Comparison of ENCODE assay signal across 14 cellular contexts in the genomic region with DNA sequence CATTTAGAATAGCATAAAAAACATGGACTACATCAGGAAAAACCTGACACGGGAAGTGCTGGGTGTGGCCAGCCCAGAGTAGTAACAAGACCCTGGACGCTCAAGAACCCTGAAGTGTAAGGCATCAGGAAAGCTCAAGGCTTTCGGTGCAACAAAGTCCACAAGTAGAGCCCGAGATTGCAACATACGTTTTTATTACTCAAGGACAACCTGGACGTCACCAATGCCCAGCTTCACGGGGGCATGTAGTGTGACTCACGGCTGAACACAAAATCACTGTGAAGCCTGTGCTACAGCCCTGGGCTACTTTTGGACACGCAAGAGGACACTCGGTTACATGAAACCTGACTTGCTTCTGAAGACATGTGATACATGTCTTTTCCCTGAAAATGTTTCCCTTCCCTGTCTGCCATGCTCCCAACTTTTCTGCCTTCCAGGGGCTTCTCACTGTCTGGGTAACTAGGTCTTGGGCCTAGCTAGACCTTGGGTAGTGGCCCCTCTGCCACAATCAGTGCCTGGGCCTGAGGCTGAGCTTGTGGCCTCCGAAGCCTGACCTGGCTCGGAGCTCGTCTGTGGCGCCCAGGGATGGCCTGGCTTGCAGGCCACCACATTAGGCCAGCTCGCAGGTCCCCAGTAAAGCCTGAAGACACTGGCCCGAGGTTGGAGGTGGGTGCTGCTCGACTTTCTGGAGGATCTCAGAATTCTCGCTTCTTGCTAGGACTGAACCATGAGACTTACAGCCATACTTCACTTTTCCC. TPM values are rescaled to one million over a fixed set of nuclear protein-coding genes. Genes with fewer than 3 reads are reported as not detected.
DNase-seq lines count a peak whose midpoint lies in the region; ATAC-seq, FAIRE-seq and TF ChIP-seq lines count a peak whose summit lies in the region.
"Had no signal": no experiment of that assay in that cellular context is flagged by ENCODE, and none has a peak within 500 bp of the region (broad histone marks: within the 10 kb centered on the region; RNA-seq: fewer than 3 reads in every experiment).

No MANE protein-coding gene starts in this region.

- ATAC-seq in Panc1 (no peak), psoas muscle (peak; percentile 86 to 91 (median 88))

- intact Hi-C loops in Panc1 (cut with micrococcal nuclease; ENCODE audit: unreplicated experiment) = no loop called here
- intact Hi-C loops in psoas muscle (cut with DNase I) = loop anchor here (5.0 kb wide), 2 partner anchors 38 to 42 kb away; partner anchors contain the start of genes HCFC1 (in 1 of the 2) and TMEM187 (in 1 of the 2)

- no peaks in the 10 kb centered on the region for H3K27me3 ChIP-seq in Panc1 (ENCODE audit: control insufficient read depth, insufficient read depth, low read length)
- peaks cover 0 to 12% (median 0%) of the 10 kb centered on the region in 3 donors for H3K27me3 ChIP-seq in psoas muscle (ENCODE audit: insufficient read depth in 3 of 3, low read length in 2 of 3)
- H3K27me3 ChIP-seq: BE2C had no signal

- no peak overlapping the region for H3K4me3 ChIP-seq in Panc1 (ENCODE audit: low read depth in 2 of 2, low read length in 2 of 2)
- H3K4me3 ChIP-seq in fibroblast of pulmonary artery (replicated peaks; ENCODE audit: low read depth, low read length) = no peak overlapping the region
- H3K4me3 ChIP-seq in psoas muscle = no peak overlapping the region

- in situ Hi-C loops in Panc1 (cut with HindIII; ENCODE audit: low pct_unique_long_range_greater_than_20kb, low sequenced_read_pairs) = no loop called here

- H3K27ac ChIP-seq in Panc1 (ENCODE audit: low read length) (no peak overlapping the region), psoas muscle (peak overlapping the region; percentile 85)

- H3K36me3 ChIP-seq in Panc1 (ENCODE audit: control insufficient read depth, insufficient read depth, low read length) (no peaks in the 10 kb centered on the region; the same call in 1 of the 2 replicates), psoas muscle (ENCODE audit: insufficient read depth in 1 of 2, low read depth in 1 of 2) (peaks cover 0 to 3% of the 10 kb centered on the region in 2 donors)

- FAIRE-seq in urothelium cell line (lab: Jason Lieb, UNC) (no peak), frontal cortex (lab: Jason Lieb, UNC) (no peak)

- H3K9me3 ChIP-seq in Panc1 (ENCODE audit: control insufficient read depth, insufficient read depth, low read depth, low read length) = no peaks in the 10 kb centered on the region
- H3K9me3 ChIP-seq in psoas muscle = no peaks in the 10 kb centered on the region
- H3K9me3 ChIP-seq: BE2C had no signal

- CTCF ChIA-PET in Panc1 (lab: Charles Lee) = interaction anchor here (0.6 kb wide), 1 partner anchor 88 kb away, joined by 11 read pairs; no protein-coding TSS in a partner anchor

- TSS peak; percentile 97 for BruUV-seq in Panc1 (replicated peaks; lab: Mats Ljungman, UMichigan)

- POLR2A ChIA-PET in Panc1 (lab: Charles Lee) = interaction anchor here (0.7 kb wide), 1 partner anchor 93 kb away, joined by 18 read pairs; no protein-coding TSS in a partner anchor

- peaks cover 14% of the 10 kb centered on the region; the same call in 1 of the 2 replicates for H3K4me1 ChIP-seq in Panc1 (ENCODE audit: control insufficient read depth, insufficient read depth, low read length)
- H3K4me1 ChIP-seq in psoas muscle = peaks cover 8% of the 10 kb centered on the region
- H3K4me1 ChIP-seq: BE2C had no signal

- 52 to 90% (median 72%) methylated on average over 18 of the region's 18 CpGs for WGBS in psoas muscle, 3 donors

- DNase-seq in ELR (ENCODE audit: low read depth) (peak; percentile 48), Panc1 (ENCODE audit: low read depth, low spot score) (no peak), fibroblast of pulmonary artery (ENCODE audit: low read depth) (peak; percentile 56), psoas muscle (peak in 1 of 2 donors; percentile 73), DMS79 (lab: John Stamatoyannopoulos, UW) (no peak), urothelium cell line (ENCODE audit: low spot score) (no peak), frontal cortex (ENCODE audit: low spot score in 2 of 2) (no peak)
- DNase-seq in activated T-cell treated with anti-CD3 and anti-CD28 coated beads, Interleukin-2, amount 50 U/mL, for 48 hours = no peak
- DNase-seq: BE2C, DND-41, mesendoderm, NCI-H187, SIG-M5, T-helper 9 cell had no signal

- TF ChIP-seq CTCF in Panc1 (IDR thresholded peaks at IDR 0.05) (no peak), fibroblast of pulmonary artery (IDR thresholded peaks at IDR 0.05; ENCODE audit: low read length, missing control alignments) (no peak), psoas muscle (IDR thresholded peaks at IDR 0.05) (no peak)

RNA-seq across cellular contexts. Expression of gene IRAK1, which starts 9.2 kb away (rescaled TPM):
- total RNA-seq in Panc1 (2021; ENCODE audit: unreplicated experiment) (432 TPM), psoas muscle (100 to 1,000 TPM in 2 of 4 donors, 10 to 100 TPM in 2; 56.1 to 158 (median 101) TPM), frontal cortex (6.9 TPM)
- 588 TPM for polyA plus RNA-seq in Panc1 (2012; ENCODE audit: insufficient read length)
- 100 to 1,000 TPM; 127 to 368 (median 202) TPM for polyA plus RNA-seq in psoas muscle

RNA-seq across cellular contexts. Expression of gene TMEM187, which starts 38.0 kb away (rescaled TPM):
- total RNA-seq in Panc1 (2021; ENCODE audit: unreplicated experiment) (15.7 TPM), psoas muscle (1 to 10 TPM; 3.2 to 7.8 (median 6.8) TPM), frontal cortex (1.6 TPM)
- 19.7 TPM for polyA plus RNA-seq in Panc1 (2012; ENCODE audit: insufficient read length)
- polyA plus RNA-seq in psoas muscle = 1 to 10 TPM; 2.2 to 6.7 (median 5.2) TPM

RNA-seq across cellular contexts. Expression of gene HCFC1, which starts 38.9 kb away (rescaled TPM):
- total RNA-seq in Panc1 (2021; ENCODE audit: unreplicated experiment) = 113 TPM
- 77.9 TPM for polyA plus RNA-seq in Panc1 (2012; ENCODE audit: insufficient read length)
- 10 to 100 TPM; 29.8 to 50.1 (median 40.0) TPM for total RNA-seq in psoas muscle
- polyA plus RNA-seq in psoas muscle = 10 to 100 TPM; 15.1 to 46.5 (median 25.8) TPM
- 9.4 TPM for total RNA-seq in frontal cortex

Comparison
In these comparisons a context has a peak if more than half of its experiments do, and no peak if none do; other contexts are left out.
1. DNase-seq: peak in ELR (single experiment) and fibroblast of pulmonary artery (single experiment); none in Panc1 (single experiment), DMS79 (single experiment), activated T-cell treated with anti-CD3 and anti-CD28 coated beads, Interleukin-2, amount 50 U/mL, for 48 hours (0 of 2), urothelium cell line (single experiment) and frontal cortex (0 of 2).